In the genomic region with DNA sequence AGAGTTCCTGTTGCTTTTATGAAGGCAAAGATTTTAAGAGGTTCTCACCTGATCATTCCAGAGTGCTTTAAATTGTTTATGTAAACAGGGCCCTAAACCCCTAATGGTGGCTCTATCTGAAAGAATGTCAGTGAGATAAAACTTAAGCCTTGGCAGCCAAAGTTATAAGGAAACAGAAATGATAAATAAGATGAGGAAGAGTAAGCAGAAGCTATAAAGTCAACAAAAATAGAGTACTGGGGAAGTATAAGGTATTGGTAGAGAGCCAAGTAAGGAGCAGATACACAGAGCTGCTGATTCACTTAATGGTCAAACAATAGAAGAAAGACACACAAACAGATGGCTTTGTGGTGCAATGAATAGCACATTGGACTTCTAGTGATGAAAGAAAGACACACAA, we compare ENCODE assay signal across 31 cellular contexts. TPM values are rescaled to one million over a fixed set of nuclear protein-coding genes. Genes with fewer than 3 reads are reported as not detected.
DNase-seq lines count a peak whose midpoint lies in the region; ATAC-seq, FAIRE-seq and TF ChIP-seq lines count a peak whose summit lies in the region.
"Had no signal": no experiment of that assay in that cellular context is flagged by ENCODE, and none has a peak within 500 bp of the region (broad histone marks: within the 10 kb centered on the region; RNA-seq: fewer than 3 reads in every experiment).

No MANE protein-coding gene starts in this region.

- H3K4me3 ChIP-seq in bronchial epithelial cell (ENCODE audit: low read depth, low read length): no peak overlapping the region
- H3K4me3 ChIP-seq in suprapubic skin: no peak overlapping the region
- H3K4me3 ChIP-seq: dorsolateral prefrontal cortex, heart left ventricle, left lung, right atrium auricular region, spleen, testis, uterus had no signal

- H3K36me3 ChIP-seq in bronchial epithelial cell (ENCODE audit: control insufficient read depth, insufficient read depth, low read length): no peaks in the 10 kb centered on the region
- no peaks in the 10 kb centered on the region for H3K36me3 ChIP-seq in suprapubic skin
- H3K36me3 ChIP-seq: heart left ventricle, left lung, right atrium auricular region, spleen, uterus had no signal

- H3K9me3 ChIP-seq in suprapubic skin: no peaks in the 10 kb centered on the region
- H3K9me3 ChIP-seq: testis had no signal

- peak; percentile 25 for DNase-seq in EL
- DNase-seq in OCI-M1 (lab: John Stamatoyannopoulos, UW): peak; percentile 76
- DNase-seq in bronchial epithelial cell (ENCODE audit: low read depth): peak; percentile 23
- DNase-seq in myocyte (ENCODE audit: low read depth): peak; percentile 49
- no peak for DNase-seq in NCI-H1417 treated with DMSO at 0.1 percent for 48 hours (lab: John Stamatoyannopoulos, UW)
- DNase-seq in AG08395 (ENCODE audit: low spot score): no peak
- DNase-seq in suprapubic skin (ENCODE audit: low spot score in 2 of 2): no peak
- DNase-seq: activated CD4-positive, alpha-beta T cell treated with anti-CD3 and anti-CD28 coated beads, Interleukin-2, amount 50 U/mL, for 48 hours; activated CD4-positive, CD25-positive, alpha-beta regulatory T cell; activated CD8-positive, alpha-beta memory T cell treated with anti-CD3 and anti-CD28 coated beads, Interleukin-2, amount 50 U/mL, for 48 hours; DMS 273 treated with DMSO at 0.1 percent for 48 hours; dorsolateral prefrontal cortex; GDM1; heart left ventricle; Karpas-422; left lung; naive thymus-derived CD8-positive, alpha-beta T cell; NCI-H1105 treated with DMSO at 0.1 percent for 48 hours; NCI-H2107; NCI-H446; Right ventricle myocardium superior; spleen; stimulated activated CD4-positive, alpha-beta T cell treated with anti-CD3 and anti-CD28 coated beads, Interleukin-4, amount 100 ng/mL, for 1 hour; stimulated activated naive B cell treated with anti-CD40 and anti-IgM and Interleukin-4, amounts not matched to agents 10 μg/mL and 1 μg/mL and 100 μg/mL, for 72 hours; T-helper 9 cell; testis; uterus had no signal

- H3K27me3 ChIP-seq in bronchial epithelial cell (ENCODE audit: control insufficient read depth, insufficient read depth, low read length) (no peaks in the 10 kb centered on the region), suprapubic skin (no peaks in the 10 kb centered on the region)
- H3K27me3 ChIP-seq: dorsolateral prefrontal cortex, heart left ventricle, left lung, right atrium auricular region, spleen, testis, uterus had no signal

- H3K4me1 ChIP-seq in suprapubic skin: no peaks in the 10 kb centered on the region
- H3K4me1 ChIP-seq: heart left ventricle, left lung, right atrium auricular region, spleen, testis, uterus had no signal

- ATAC-seq in GM18502 (IDR thresholded peaks at IDR 0.05; ENCODE audit: poor library complexity, unreplicated experiment): no peak
- ATAC-seq: heart left ventricle; left lung; naive thymus-derived CD8-positive, alpha-beta T cell; stimulated activated naive B cell treated with anti-CD40 and anti-IgM and Interleukin-4, amounts not matched to agents 10 μg/mL and 1 μg/mL and 100 μg/mL, for 72 hours had no signal

- TF ChIP-seq POLR2A in suprapubic skin (IDR thresholded peaks at IDR 0.05): no peak

- TF ChIP-seq EP300 in suprapubic skin (IDR thresholded peaks at IDR 0.05): no peak

- TF ChIP-seq CTCF in bronchial epithelial cell (IDR thresholded peaks at IDR 0.05; ENCODE audit: insufficient read depth, low read length, severe bottlenecking): no peak
- no peak for TF ChIP-seq CTCF in suprapubic skin (IDR thresholded peaks at IDR 0.05)

- H3K27ac ChIP-seq in suprapubic skin: no peak overlapping the region
- H3K27ac ChIP-seq: C4-2B, heart left ventricle, left lung, right atrium auricular region, spleen, testis, uterus had no signal

- FAIRE-seq in bronchial epithelial cell (lab: Jason Lieb, UNC): no peak

RNA-seq across cellular contexts. Expression of gene TMPRSS5, which starts 37.9 kb away (rescaled TPM):
- under 0.01 and 0.13 TPM in 2 replicates for total RNA-seq in bronchial epithelial cell
- total RNA-seq in myocyte: 0.48 and 0.99 TPM in 2 replicates
- polyA plus RNA-seq in myocyte (2012): 2.4 TPM
- 1 to 10 TPM; 1.2 to 4.9 (median 1.8) TPM for total RNA-seq in suprapubic skin
- total RNA-seq: H4 had no signal
- polyA plus RNA-seq: naive thymus-derived CD8-positive, alpha-beta T cell had no signal

Comparison
In these comparisons a context has a peak if more than half of its experiments do, and no peak if none do; other contexts are left out.
1. DNase-seq: peak in EL (single experiment), OCI-M1 (single experiment), bronchial epithelial cell (single experiment) and myocyte (single experiment); none in NCI-H1417 treated with DMSO at 0.1 percent for 48 hours (single experiment), AG08395 (single experiment) and suprapubic skin (0 of 2).